In the genomic region with DNA sequence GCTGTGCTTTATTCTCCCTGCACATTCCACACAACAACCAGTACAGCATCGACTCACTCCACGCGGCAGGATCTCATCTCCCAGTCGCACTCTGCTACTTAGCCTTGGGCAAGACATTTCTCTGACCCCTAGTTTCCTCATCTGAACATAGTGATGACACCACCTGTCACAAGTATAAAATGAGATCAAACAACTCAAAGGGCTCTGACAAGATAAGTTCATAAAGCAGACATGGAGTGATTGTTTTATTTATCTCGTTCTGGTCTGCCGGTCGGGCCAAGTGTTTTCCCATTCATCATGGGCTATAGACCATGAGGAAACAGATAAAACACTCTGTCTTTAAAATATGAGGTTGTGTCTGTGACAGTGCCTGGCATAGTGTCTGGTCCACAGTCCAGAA, we compare ENCODE assay signal across 25 cellular contexts. TPM values are rescaled to one million over a fixed set of nuclear protein-coding genes. Genes with fewer than 3 reads are reported as not detected.
"Had no signal": no experiment of that assay in that cellular context is flagged by ENCODE, and none has a peak within 500 bp of the region (broad histone marks: within the 10 kb centered on the region; RNA-seq: fewer than 3 reads in every experiment).

No MANE protein-coding gene starts in this region.

- DNase-seq: activated B cell treated with CpG ODN at 0.5 μM for 24 hours; activated CD4-positive, alpha-beta T cell treated with anti-CD3 and anti-CD28 coated beads for 36 hours; activated CD4-positive, alpha-beta T cell treated with anti-CD3 and anti-CD28 coated beads, Interleukin-2, amount 50 U/mL, for 4 hours; activated CD8-positive, alpha-beta memory T cell treated with anti-CD3 and anti-CD28 coated beads for 24 hours; activated CD8-positive, alpha-beta memory T cell treated with anti-CD3 and anti-CD28 coated beads, Interleukin-2, amount 50 U/mL, for 4 hours; activated naive CD4-positive, alpha-beta T cell treated with anti-CD3 and anti-CD28 coated beads for 36 hours; activated naive CD8-positive, alpha-beta T cell treated with anti-CD3 and anti-CD28 coated beads, Interleukin-2, amount 10 ng/mL, durations not matched to agents 7 days and 5 days; activated T-cell treated with anti-CD3 and anti-CD28 coated beads, Interleukin-2, amount 50 U/mL, for 4 hours; amniotic stem cell; effector memory CD8-positive, alpha-beta T cell; foreskin melanocyte; kidney; left ventricle myocardium inferior; naive thymus-derived CD4-positive, alpha-beta T cell; retina; stimulated activated CD4-positive, alpha-beta T cell treated with anti-CD3 and anti-CD28 coated beads, Interleukin-2, amount 100 ng/mL, for 48 hours; stimulated activated CD8-positive, alpha-beta memory T cell treated with anti-CD3 and anti-CD28 coated beads, Interleukin-4, amount 100 ng/mL, for 48 hours; stimulated activated naive B cell treated with anti-CD40 and anti-IgM and Interleukin-4, amounts not matched to agents 10 μg/mL and 1 μg/mL and 100 μg/mL, for 72 hours had no signal

- ATAC-seq: activated CD4-positive, alpha-beta T cell treated with anti-CD3 and anti-CD28 coated beads for 36 hours; activated T-cell treated with anti-CD3 and anti-CD28 coated beads, Interleukin-2, amount 50 U/mL, for 4 hours; effector memory CD8-positive, alpha-beta T cell; esophagus mucosa; naive thymus-derived CD4-positive, alpha-beta T cell; stimulated activated naive B cell treated with anti-CD40 and anti-IgM and Interleukin-4, amounts not matched to agents 10 μg/mL and 1 μg/mL and 100 μg/mL, for 72 hours had no signal

- H3K4me1 ChIP-seq: breast epithelium, left ventricle myocardium inferior, vagina had no signal

- H3K27ac ChIP-seq: breast epithelium, left ventricle myocardium inferior, thoracic aorta, vagina had no signal

- H3K4me3 ChIP-seq: breast epithelium, left ventricle myocardium inferior, thoracic aorta, vagina had no signal

- H3K9me3 ChIP-seq: breast epithelium, left ventricle myocardium inferior, thoracic aorta, vagina had no signal

- H3K27me3 ChIP-seq: breast epithelium, vagina had no signal

- H3K36me3 ChIP-seq: breast epithelium, left ventricle myocardium inferior, thoracic aorta, vagina had no signal

RNA-seq across cellular contexts. Expression of a gene that starts 35.0 kb away (rescaled TPM):
- total RNA-seq: activated T-cell treated with anti-CD3 and anti-CD28 coated beads, Interleukin-2, amount 50 U/mL, for 4 hours; activated T-helper 2 cell treated with anti-CD3 and anti-CD28 coated beads, Interferon-gamma antibody, Interleukin-2, Interleukin-4, amounts not matched to agents 10 μg/mL and 5 μg/mL and 100 μg/mL, durations not matched to agents 14 hours and 24 hours and 36 hours; dermis microvascular lymphatic vessel endothelial cell; endothelial cell of umbilical vein; esophagus mucosa had no signal
- polyA plus RNA-seq: endothelial cell of umbilical vein; naive thymus-derived CD4-positive, alpha-beta T cell had no signal
